Comparison of ENCODE assay signal across 11 cellular contexts in genomic region chr12:112183591-112184021, GRCh38. TPM values are rescaled to one million over a fixed set of nuclear protein-coding genes. Genes with fewer than 3 reads are reported as not detected.
DNase-seq lines count a peak whose midpoint lies in the region; ATAC-seq, FAIRE-seq and TF ChIP-seq lines count a peak whose summit lies in the region.
"Had no signal": no experiment of that assay in that cellular context is flagged by ENCODE, and none has a peak within 500 bp of the region (broad histone marks: within the 10 kb centered on the region; RNA-seq: fewer than 3 reads in every experiment).

No MANE protein-coding gene starts in this region.

- TF ChIP-seq EP300 in GM12878 (IDR thresholded peaks at IDR 0.05; ENCODE audit: borderline replicate concordance in 1 of 2, control insufficient read depth in 1 of 2, low read depth in 2 of 2, low read length in 2 of 2) (no peak), ovary (IDR thresholded peaks at IDR 0.05) (no peak)

- H3K9ac ChIP-seq in GM23248 (0 out of 2 replicates have a peak overlapping the region, but pooled peaks have one; percentile 13), GM12878 (ENCODE audit: control insufficient read depth, insufficient read depth, low read length) (no peak overlapping the region)

- WGBS in GM23248 (ENCODE audit: low coverage in 1 of 2, low lambda C conversion rate in 2 of 2, missing lambda C conversion rate in 2 of 2), 2 experiments, result 92 to 93% methylated on average over 7 of the region's 7 CpGs
- WGBS in GM12878 (ENCODE audit: insufficient coverage, insufficient replicate concordance, low lambda C conversion rate, missing lambda C conversion rate), result 43% methylated on average over 7 of the region's 7 CpGs
- 83 to 84% (median 84%) methylated on average over 7 of the region's 7 CpGs for WGBS in ovary, 3 donors

- no peak for TF ChIP-seq RAD21 in GM12878 (IDR thresholded peaks at IDR 0.05; ENCODE audit: insufficient read depth, low read depth, low read length)

- H3K4me1 ChIP-seq in GM23248 (ENCODE audit: insufficient read depth), result peaks cover 11% of the 10 kb centered on the region; the same call in 1 of the 2 replicates
- H3K4me1 ChIP-seq in GM12878 (ENCODE audit: control insufficient read depth, insufficient read depth, low read length), result peaks cover 17% of the 10 kb centered on the region
- no peaks in the 10 kb centered on the region for H3K4me1 ChIP-seq in left lung
- peaks cover 1% of the 10 kb centered on the region for H3K4me1 ChIP-seq in ovary (ENCODE audit: insufficient read depth)
- H3K4me1 ChIP-seq in vagina, result no peaks in the 10 kb centered on the region

- ATAC-seq in GM12878, result peak; percentile 64
- ATAC-seq in left lung, result peak; percentile 12

- H2AFZ ChIP-seq in GM23248 (no peak overlapping the region), GM12878 (ENCODE audit: control insufficient read depth, low read depth, low read length) (no peak overlapping the region)

- H3K4me2 ChIP-seq in GM23248 (ENCODE audit: unreplicated experiment) (no peak overlapping the region), GM12878 (ENCODE audit: control insufficient read depth, insufficient read depth) (peak overlapping the region; percentile 30; the same call in 1 of the 2 replicates)

- H3K9me3 ChIP-seq in GM23248 (ENCODE audit: low read depth) (no peaks in the 10 kb centered on the region), GM12878 (replicated peaks; ENCODE audit: control insufficient read depth, insufficient read depth, low read length) (no peaks in the 10 kb centered on the region), left lung (no peaks in the 10 kb centered on the region), ovary (no peaks in the 10 kb centered on the region), vagina (no peaks in the 10 kb centered on the region)

- H3K27me3 ChIP-seq in GM23248 (replicated peaks; ENCODE audit: insufficient read depth) (no peaks in the 10 kb centered on the region), GM12878 (replicated peaks in 1 of 2; ENCODE audit: control insufficient read depth in 2 of 2, insufficient read depth in 2 of 2, low read length in 1 of 2) (no peaks in the 10 kb centered on the region), left lung (no peaks in the 10 kb centered on the region), ovary (no peaks in the 10 kb centered on the region), vagina (no peaks in the 10 kb centered on the region)

- POLR2A ChIA-PET in GM12878 (lab: Charles Lee), result interaction anchor here (0.9 to 1.3 kb wide), 2 partner anchors 53 to 118 kb away, joined by 3 to 4 read pairs; no protein-coding TSS in a partner anchor

- H3K79me2 ChIP-seq in GM23248 (ENCODE audit: insufficient read depth), result no peaks in the 10 kb centered on the region
- no peaks in the 10 kb centered on the region for H3K79me2 ChIP-seq in GM12878 (ENCODE audit: control insufficient read depth, insufficient read depth, low read length)

- peak; percentile 25 for DNase-seq in ELF-1 (ENCODE audit: low read depth, low spot score)
- no peak for DNase-seq in GM23248
- DNase-seq in GM12878 (ENCODE audit: low read depth, low spot score), result peak; percentile 25
- DNase-seq in left lung, result no peak
- no peak for DNase-seq in ovary
- DNase-seq in vagina (ENCODE audit: extremely low spot score in 2 of 2), result no peak
- no peak for DNase-seq in NCI-H748 (lab: John Stamatoyannopoulos, UW; ENCODE audit: unreplicated experiment)
- DNase-seq in GM12892 (ENCODE audit: insufficient read length), result no peak
- DNase-seq: EL, erythroblast, NCI-H2107 had no signal

- SMC1A ChIA-PET in GM12878 (lab: Charles Lee; ENCODE audit: uncharacterized antibody, unreplicated experiment), result interaction anchor here (0.9 to 1.6 kb wide), 2 partner anchors 124 to 204 kb away, joined by 3 read pairs; no protein-coding TSS in a partner anchor

- peak overlapping the region; percentile 46 for H3K27ac ChIP-seq in GM23248
- peak overlapping the region; percentile 73 for H3K27ac ChIP-seq in GM12878 (ENCODE audit: control insufficient read depth, insufficient read depth)
- H3K27ac ChIP-seq in left lung, result no peak overlapping the region
- H3K27ac ChIP-seq in ovary, result no peak overlapping the region
- H3K27ac ChIP-seq in vagina, result no peak overlapping the region

- FAIRE-seq in GM12878 (lab: Jason Lieb, UNC) (no peak), GM12892 (lab: Jason Lieb, UNC) (no peak)

- in situ Hi-C loops in GM23248 (cut with MboI) (no loop called here), GM12878 (cut with MboI) (no loop called here)

- H3K36me3 ChIP-seq in GM23248 (ENCODE audit: low read depth) (peaks cover 6% of the 10 kb centered on the region; the same call in 1 of the 2 replicates), GM12878 (ENCODE audit: control insufficient read depth in 2 of 2, insufficient read depth in 2 of 2, low read length in 1 of 2) (peaks cover 10 to 24% of the 10 kb centered on the region in 2 experiments; a peak in 3 of 4 replicates), left lung (peaks cover 0 to 83% of the 10 kb centered on the region in 2 donors), ovary (no peaks in the 10 kb centered on the region), vagina (peaks cover 0 to 53% of the 10 kb centered on the region in 2 donors)

- BruUV-seq in GM12878 (replicated peaks; lab: Mats Ljungman, UMichigan), result no TSS peak

- intact Hi-C loops in GM12878 (cut with micrococcal nuclease; ENCODE audit: unreplicated experiment) (loop anchor here (2.0 kb wide), 1 partner anchor 31 kb away; no protein-coding TSS in a partner anchor), left lung (cut with DNase I) (no loop called here), ovary (cut with DNase I) (no loop called here), vagina (cut with DNase I) (no loop called here)

- RAD21 ChIA-PET in GM12878 (lab: Charles Lee; ENCODE audit: unreplicated experiment), result no interaction called here

- CTCF ChIA-PET in GM12878 (lab: Yijun Ruan, JAX), result interaction anchor here (0.8 to 2.4 kb wide), 3 partner anchors 14 to 59 kb away, joined by 3 to 8 read pairs (median 4); no protein-coding TSS in a partner anchor

- TF ChIP-seq CTCF in GM12878 (IDR thresholded peaks at IDR 0.05 in 2 of 3, conservative IDR thresholded peaks at IDR 0.05 in 1 of 3; ENCODE audit: control insufficient read depth in 2 of 3, extremely low read depth in 1 of 3, insufficient read depth in 1 of 3, low read depth in 3 of 3, low read length in 3 of 3), result no peak
- no peak for TF ChIP-seq CTCF in left lung (IDR thresholded peaks at IDR 0.05)
- TF ChIP-seq CTCF in ovary (IDR thresholded peaks at IDR 0.05), result no peak
- TF ChIP-seq CTCF in vagina (IDR thresholded peaks at IDR 0.05), result no peak

- H3K4me3 ChIP-seq in GM23248 (no peak overlapping the region), GM12878 (no peak overlapping the region), left lung (no peak overlapping the region), ovary (no peak overlapping the region), vagina (no peak overlapping the region)

- peaks cover 13% of the 10 kb centered on the region; the same call in 1 of the 2 replicates for H3F3A ChIP-seq in GM23248 (ENCODE audit: insufficient read depth)

- TF ChIP-seq POLR2A in GM12878 (IDR thresholded peaks at IDR 0.05; ENCODE audit: low read depth, low read length) (no peak), ovary (IDR thresholded peaks at IDR 0.05) (no peak), vagina (IDR thresholded peaks at IDR 0.05) (no peak), GM12892 (IDR thresholded peaks at IDR 0.05; ENCODE audit: low read depth, low read length) (no peak)

- H3K9me2 ChIP-seq in GM23248 (ENCODE audit: insufficient read depth), result no peaks in the 10 kb centered on the region

- H4K20me1 ChIP-seq in GM23248 (ENCODE audit: insufficient read depth) (no peaks in the 10 kb centered on the region), GM12878 (ENCODE audit: control insufficient read depth, insufficient read depth) (no peaks in the 10 kb centered on the region)

TF ChIP-seq in GM12878, 131 proteins besides CTCF, POLR2A, EP300 and RAD21 (continues in another document):
- TF ChIP-seq SPI1 (IDR thresholded peaks at IDR 0.05; ENCODE audit: borderline replicate concordance, insufficient read depth, low read depth, low read length) (no peak), RUNX3 (IDR thresholded peaks at IDR 0.05; ENCODE audit: low read length) (no peak), ZNF207 (IDR thresholded peaks at IDR 0.05; ENCODE audit: borderline replicate concordance) (no peak), PKNOX1 (IDR thresholded peaks at IDR 0.05) (no peak), IRF4 (IDR thresholded peaks at IDR 0.05; ENCODE audit: low read depth, low read length) (peak; percentile 6; the same call in 1 of the 2 replicates)

RNA-seq across cellular contexts. Expression of gene TRAFD1, which starts 58.2 kb away (rescaled TPM):
- total RNA-seq in GM23248 (2014; rRNA removed; shearing (Covaris generic)), result 31.7 and 42.1 TPM in 2 replicates
- 34.2 and 36.5 TPM in 2 replicates for polyA plus RNA-seq in GM23248 (2016; fragmentation: Nextera tagmentation; extraction: Ambion mirVana)
- total RNA-seq in GM12878 (2013; cell fraction: nucleolus; rRNA removed), result 62.9 and 82.2 TPM in 2 replicates
- 45.9 and 52.9 TPM in 2 replicates for total RNA-seq in GM12878 (2014; rRNA removed)
- 37.2 and 37.5 TPM in 2 replicates for total RNA-seq in GM12878 (2014; rRNA removed; fragmentation: Illumina TruSeq; extraction: Trizol)
- total RNA-seq in GM12878 (2021), result 44.6 and 44.8 TPM in 2 replicates
- 29.9 TPM for polyA plus RNA-seq in GM12878 (2011; ENCODE audit: low read depth)
- 49.1 and 58.4 TPM in 2 replicates for polyA plus RNA-seq in GM12878 (2011; rRNA removed)
- 45.8 and 46.9 TPM in 2 replicates for polyA plus RNA-seq in GM12878 (2011; cell fraction: cytosol; rRNA removed)
- polyA plus RNA-seq in GM12878 (2011; cell fraction: nucleus; rRNA removed), result 51.5 TPM in 2 replicates
- 34.5 and 36.2 TPM in 2 replicates for polyA plus RNA-seq in GM12878 (2012)
- 54.7 and 69.1 TPM in 2 replicates for polyA plus RNA-seq in GM12878 (2014; fragmentation: Illumina TruSeq; extraction: Trizol)
- polyA plus RNA-seq in GM12878 (2014; fragmentation: Nextera tagmentation; extraction: Ambion mirVana), result 10 to 100 TPM; 42.3 to 43.8 TPM
- polyA plus RNA-seq in GM12878 (2014; rRNA removed), result 39.3 and 46.6 TPM in 2 replicates
- polyA plus RNA-seq in GM12878 (2016; fragmentation: Nextera tagmentation; extraction: Ambion mirVana), result 10 to 100 TPM; 54.4 to 55.5 TPM
- 53.7 and 55.7 TPM in 2 replicates for polyA minus RNA-seq in GM12878 (2011; rRNA and poly(A)+ RNA removed)
- polyA minus RNA-seq in GM12878 (2011; cell fraction: cytosol; rRNA and poly(A)+ RNA removed), result 14.2 and 16.3 TPM in 2 replicates
- 19.3 and 19.7 TPM in 2 replicates for polyA minus RNA-seq in GM12878 (2011; cell fraction: nucleus; rRNA and poly(A)+ RNA removed)
- 10 to 100 TPM; 40.1 to 46.1 TPM for total RNA-seq in left lung
- 10 to 100 TPM; 13.9 to 27.4 (median 25.5) TPM for total RNA-seq in ovary
- polyA plus RNA-seq in ovary, result 10 to 100 TPM; 21.2 to 49.6 TPM
- 36.8 TPM for total RNA-seq in vagina
- 39.8 TPM for polyA plus RNA-seq in GM12892 (2012; ENCODE audit: missing spikeins)

Comparison
In these comparisons a context has a peak if more than half of its experiments do, and no peak if none do; other contexts are left out.
1. DNase-seq: peak in ELF-1 (single experiment) and GM12878 (single experiment); none in GM23248 (single experiment), left lung (0 of 2), ovary (0 of 5), vagina (0 of 2), NCI-H748 (single experiment) and GM12892 (single experiment).
2. H3K27ac ChIP-seq: peak in GM23248 (single experiment) and GM12878 (single experiment); none in left lung (0 of 2), ovary (0 of 2) and vagina (single experiment).